Comparison of ENCODE assay signal across 14 cellular contexts in the genomic region with DNA sequence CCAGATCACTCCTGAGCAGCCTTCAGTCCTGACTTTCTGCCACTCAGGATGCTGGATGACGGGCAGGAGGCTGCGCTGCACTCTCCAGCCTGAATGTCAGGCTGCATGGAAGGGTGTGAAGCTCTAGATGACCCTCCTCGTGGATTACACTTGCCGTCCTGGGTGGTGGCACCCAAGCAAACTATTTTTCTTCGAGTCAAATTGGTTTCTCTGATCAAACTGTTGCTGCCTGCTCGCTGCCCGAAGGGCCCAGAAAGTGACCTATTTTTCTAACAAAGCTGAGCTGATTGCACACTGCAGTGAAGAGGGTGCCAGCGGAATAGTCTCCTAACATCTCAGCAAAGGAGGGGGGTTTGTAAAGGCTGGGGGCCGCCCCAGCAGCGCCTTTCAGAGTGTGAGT.
DNase-seq lines count a peak whose midpoint lies in the region; ATAC-seq and TF ChIP-seq lines count a peak whose summit lies in the region.
"Had no signal": no experiment of that assay in that cellular context is flagged by ENCODE, and none has a peak within 500 bp of the region (broad histone marks: within the 10 kb centered on the region; RNA-seq: fewer than 3 reads in every experiment).

No MANE protein-coding gene starts in this region.

- H3K36me3 Mint-ChIP-seq in type B pancreatic cell: no peaks in the 10 kb centered on the region
- H3K36me3 Mint-ChIP-seq: CD4-positive, alpha-beta memory T cell had no signal

- H3K4me1 Mint-ChIP-seq in type B pancreatic cell (ENCODE audit: unreplicated experiment): no peaks in the 10 kb centered on the region
- H3K4me1 Mint-ChIP-seq: B cell; CD4-positive, alpha-beta memory T cell had no signal

- intact Hi-C loops in Right ventricle myocardium inferior (cut with DNase I): no loop called here

- no peaks in the 10 kb centered on the region for H3K9me3 Mint-ChIP-seq in type B pancreatic cell

- peaks cover 28% of the 10 kb centered on the region for H3K27me3 Mint-ChIP-seq in type B pancreatic cell
- H3K27me3 Mint-ChIP-seq: B cell had no signal

- H3K36me3 ChIP-seq in right atrium auricular region: no peaks in the 10 kb centered on the region
- H3K36me3 ChIP-seq: HAP-1 had no signal

- no peaks in the 10 kb centered on the region for H3K27me3 ChIP-seq in right atrium auricular region

- H3K4me1 ChIP-seq in right atrium auricular region: no peaks in the 10 kb centered on the region
- H3K4me1 ChIP-seq: HAP-1 had no signal

- TF ChIP-seq CTCF in right atrium auricular region (IDR thresholded peaks at IDR 0.05): no peak
- no peak for TF ChIP-seq CTCF in type B pancreatic cell (conservative IDR thresholded peaks at IDR 0.05)

- peak; percentile 16 for DNase-seq in Right ventricle myocardium inferior (ENCODE audit: missing footprints)
- no peak for DNase-seq in right atrium auricular region (ENCODE audit: low spot score)
- DNase-seq in islet precursor cell: peak; percentile 30
- peak; percentile 73 for DNase-seq in retina
- peak; percentile 25 for DNase-seq in type B pancreatic cell (ENCODE audit: extremely low spot score, unreplicated experiment)
- DNase-seq: C1 segment of cervical spinal cord; CD4-positive, alpha-beta memory T cell; DMS79 had no signal

- H3K4me3 Mint-ChIP-seq in type B pancreatic cell: no peak overlapping the region
- H3K4me3 Mint-ChIP-seq: B cell; CD4-positive, alpha-beta memory T cell had no signal

- H3K9me3 ChIP-seq in right atrium auricular region: peaks cover 0 to 23% of the 10 kb centered on the region in 2 donors
- H3K9me3 ChIP-seq: HAP-1 had no signal

- H3K4me3 ChIP-seq in right atrium auricular region: no peak overlapping the region
- H3K4me3 ChIP-seq: GM12878, HAP-1 had no signal

- no peak overlapping the region for H3K27ac ChIP-seq in right atrium auricular region

- no peak overlapping the region for H3K27ac Mint-ChIP-seq in type B pancreatic cell
- H3K27ac Mint-ChIP-seq: B cell; CD4-positive, alpha-beta memory T cell had no signal

- ATAC-seq in Right ventricle myocardium inferior: no peak
- no peak for ATAC-seq in HG03139 (IDR thresholded peaks at IDR 0.05; ENCODE audit: unreplicated experiment)
- no peak for ATAC-seq in HG03460 (IDR thresholded peaks at IDR 0.05; ENCODE audit: unreplicated experiment)
- no peak for ATAC-seq in GM21529 (IDR thresholded peaks at IDR 0.05; ENCODE audit: unreplicated experiment)
- ATAC-seq: GM12878 had no signal
